Comparison of ENCODE assay signal across 20 cellular contexts in the genomic region with DNA sequence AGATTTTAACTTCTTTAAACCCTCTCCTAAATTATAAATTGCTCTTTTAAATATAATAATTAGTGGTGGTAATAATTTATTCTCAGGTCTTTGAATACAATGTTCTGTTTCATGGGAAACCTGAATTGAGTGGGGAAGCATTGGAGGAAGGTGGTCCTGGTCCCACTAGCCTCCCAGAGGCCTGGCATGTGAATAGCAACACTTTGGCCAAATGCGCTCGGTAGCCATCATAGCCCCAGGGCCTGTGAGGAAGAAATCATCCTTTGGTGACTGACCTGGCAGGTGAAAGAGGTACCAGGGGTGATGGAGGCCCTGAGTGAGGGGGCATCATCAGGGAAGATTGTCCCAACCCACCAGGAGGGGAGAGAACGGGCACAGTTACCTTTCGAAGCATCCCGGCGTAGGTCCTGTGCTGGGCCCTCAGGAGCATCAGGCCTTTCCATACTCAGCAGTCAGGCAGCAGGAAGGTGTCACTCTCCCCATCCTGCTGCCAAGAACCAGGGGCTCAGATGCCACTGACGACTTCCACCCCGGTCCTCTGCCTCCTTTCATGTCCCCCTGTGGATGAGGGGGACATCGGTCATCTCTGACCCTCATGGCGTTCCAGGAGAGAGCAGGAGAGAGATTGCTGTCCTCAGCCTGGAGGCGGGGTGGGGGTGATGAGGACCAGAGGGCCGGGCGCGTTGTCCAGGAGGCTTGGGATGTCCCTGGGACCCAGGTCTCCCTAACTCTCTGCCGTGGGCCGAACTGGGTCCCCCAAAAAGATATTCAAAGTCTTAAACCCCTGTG.
"Had no signal": no experiment of that assay in that cellular context is flagged by ENCODE, and none has a peak within 500 bp of the region (broad histone marks: within the 10 kb centered on the region; RNA-seq: fewer than 3 reads in every experiment).

No MANE protein-coding gene starts in this region.

- H3K27ac ChIP-seq: esophagus squamous epithelium, left ventricle myocardium inferior, pancreas, transverse colon had no signal

- H3K4me3 Mint-ChIP-seq: activated CD8-positive, alpha-beta memory T cell treated with anti-CD3 and anti-CD28 coated beads, Interleukin-2, amount 10 ng/mL, durations not matched to agents 7 days and 5 days; activated naive CD8-positive, alpha-beta T cell; activated T-cell treated with anti-CD3 and anti-CD28 coated beads, Interleukin-2, amount 50 U/mL, for 24 hours; brain; central memory CD8-positive, alpha-beta T cell had no signal

- DNase-seq: activated CD4-positive, alpha-beta T cell treated with anti-CD3 and anti-CD28 coated beads, Interleukin-2, amount 50 U/mL, for 48 hours; activated CD8-positive, alpha-beta memory T cell treated with anti-CD3 and anti-CD28 coated beads, Interleukin-2, amount 10 ng/mL, durations not matched to agents 7 days and 5 days; activated gamma-delta T cell treated with Interleukin-2 at 50 U/mL for 16 hours; activated T-cell treated with anti-CD3 and anti-CD28 coated beads, Interleukin-2, amount 50 U/mL, for 24 hours; amniotic stem cell; cortex of kidney; effector CD4-positive, alpha-beta T cell; esophagus squamous epithelium; hippocampal formation; left ventricle myocardium inferior; mesendoderm; stimulated activated CD4-positive, alpha-beta T cell treated with anti-CD3 and anti-CD28 coated beads, Interleukin-4, amount 100 ng/mL, for 4 hours; stimulated activated CD8-positive, alpha-beta memory T cell treated with anti-CD3 and anti-CD28 coated beads, Interleukin-4, amount 100 ng/mL, for 48 hours; stimulated activated naive CD4-positive, alpha-beta T cell treated with Interleukin-2 at 50 U/mL for 16 hours; transverse colon had no signal

- H3K9me3 Mint-ChIP-seq: activated T-cell treated with anti-CD3 and anti-CD28 coated beads, Interleukin-2, amount 50 U/mL, for 24 hours; central memory CD8-positive, alpha-beta T cell had no signal

- H3K36me3 Mint-ChIP-seq: activated CD8-positive, alpha-beta memory T cell treated with anti-CD3 and anti-CD28 coated beads, Interleukin-2, amount 10 ng/mL, durations not matched to agents 7 days and 5 days; activated naive CD8-positive, alpha-beta T cell; brain had no signal

- H3K9me3 ChIP-seq: esophagus squamous epithelium, left ventricle myocardium inferior, pancreas, transverse colon had no signal

- H3K4me1 ChIP-seq: esophagus squamous epithelium had no signal

- H3K36me3 ChIP-seq: esophagus squamous epithelium, left ventricle myocardium inferior, pancreas, transverse colon had no signal

- H3K4me1 Mint-ChIP-seq: central memory CD8-positive, alpha-beta T cell had no signal

- H3K4me3 ChIP-seq: esophagus squamous epithelium, left ventricle myocardium inferior, pancreas, transverse colon had no signal

- H3K27me3 ChIP-seq: pancreas, transverse colon had no signal

- ATAC-seq: activated CD8-positive, alpha-beta memory T cell treated with anti-CD3 and anti-CD28 coated beads, Interleukin-2, amount 10 ng/mL, durations not matched to agents 7 days and 5 days; pancreas; SK-N-SH treated with all-trans-retinoic acid at 6 μM for 48 hours had no signal

- H3K27ac Mint-ChIP-seq: activated CD8-positive, alpha-beta memory T cell treated with anti-CD3 and anti-CD28 coated beads, Interleukin-2, amount 10 ng/mL, durations not matched to agents 7 days and 5 days; activated naive CD8-positive, alpha-beta T cell; activated T-cell treated with anti-CD3 and anti-CD28 coated beads, Interleukin-2, amount 50 U/mL, for 24 hours had no signal

- H3K27me3 Mint-ChIP-seq: activated naive CD8-positive, alpha-beta T cell; activated T-cell treated with anti-CD3 and anti-CD28 coated beads, Interleukin-2, amount 50 U/mL, for 24 hours had no signal
